Comparison of ENCODE assay signal across 23 cellular contexts in genomic region chr2:188399159-188399558, GRCh38.
DNase-seq lines count a peak whose midpoint lies in the region; ATAC-seq, FAIRE-seq and TF ChIP-seq lines count a peak whose summit lies in the region.
"Had no signal": no experiment of that assay in that cellular context is flagged by ENCODE, and none has a peak within 500 bp of the region (broad histone marks: within the 10 kb centered on the region; RNA-seq: fewer than 3 reads in every experiment).

No MANE protein-coding gene starts in this region.

- TF ChIP-seq POLR2A in GM12891 (IDR thresholded peaks at IDR 0.05; ENCODE audit: low read depth, low read length): no peak

- DNase-seq in EH (ENCODE audit: low read depth) (peak; percentile 82), NCI-H69 (lab: John Stamatoyannopoulos, UW) (peak; percentile 70), choroid plexus epithelial cell (ENCODE audit: low read depth) (peak; percentile 78), nephron progenitor cell (no peak), NCI-H146 (lab: John Stamatoyannopoulos, UW) (no peak), GM12891 (ENCODE audit: insufficient read length, low spot score) (no peak), SHP77 treated with DMSO at 0.1 percent for 48 hours (lab: John Stamatoyannopoulos, UW) (no peak)
- DNase-seq: activated CD4-positive, alpha-beta T cell treated with anti-CD3 and anti-CD28 coated beads for 4 hours; activated T-cell treated with anti-CD3 and anti-CD28 coated beads for 4 hours; BE2C; central memory CD4-positive, alpha-beta T cell; DMS153; glutamatergic neuron; H9; islet precursor cell; Kasumi-1; NCI-H187; NCI-H524 treated with DMSO at 0.1 percent for 48 hours; stimulated activated CD4-positive, alpha-beta T cell treated with anti-CD3 and anti-CD28 coated beads, Interleukin-4, amount 100 ng/mL, for 4 hours; T-helper 17 cell; trophoblast cell had no signal

- TF ChIP-seq CTCF in choroid plexus epithelial cell (conservative IDR thresholded peaks at IDR 0.05; ENCODE audit: low read depth, low read length) (no peak), nephron progenitor cell (IDR thresholded peaks at IDR 0.05) (no peak)

- H3K4me3 ChIP-seq in choroid plexus epithelial cell (ENCODE audit: low read depth, low read length): no peak overlapping the region

- H3K4me3 Mint-ChIP-seq in nephron progenitor cell: no peak overlapping the region
- H3K4me3 Mint-ChIP-seq: H9, T-helper 17 cell had no signal

- H3K4me1 Mint-ChIP-seq in nephron progenitor cell: no peaks in the 10 kb centered on the region
- H3K4me1 Mint-ChIP-seq: T-helper 17 cell had no signal

- FAIRE-seq in GM12891 (lab: Jason Lieb, UNC): no peak

- no peak for ATAC-seq in HG03196 (IDR thresholded peaks at IDR 0.05; ENCODE audit: unreplicated experiment)
- ATAC-seq: activated naive CD4-positive, alpha-beta T cell treated with anti-CD3 and anti-CD28 coated beads, Interleukin-2, amount 50 U/mL, for 72 hours; T-helper 17 cell had no signal

- H3K27me3 Mint-ChIP-seq in nephron progenitor cell (ENCODE audit: low read depth, poor library complexity): no peaks in the 10 kb centered on the region

- peaks cover 4% of the 10 kb centered on the region for H3K9me3 Mint-ChIP-seq in nephron progenitor cell

- H3K27ac Mint-ChIP-seq in nephron progenitor cell: peak overlapping the region; percentile 15
- H3K27ac Mint-ChIP-seq: activated naive CD4-positive, alpha-beta T cell treated with anti-CD3 and anti-CD28 coated beads, Interleukin-2, amount 50 U/mL, for 72 hours; T-helper 17 cell had no signal

- H3K36me3 Mint-ChIP-seq in nephron progenitor cell (ENCODE audit: low read depth): peaks cover 20% of the 10 kb centered on the region
- H3K36me3 Mint-ChIP-seq: activated naive CD4-positive, alpha-beta T cell treated with anti-CD3 and anti-CD28 coated beads, Interleukin-2, amount 50 U/mL, for 72 hours had no signal

TF ChIP-seq in GM12891, 5 proteins besides CTCF, POLR2A, EP300 and RAD21:
- TF ChIP-seq POU2F2 (IDR thresholded peaks at IDR 0.05; ENCODE audit: low read depth, low read length): no peak
- TF ChIP-seq SPI1 (IDR thresholded peaks at IDR 0.05; ENCODE audit: low read depth, low read length): no peak
- no peak for TF ChIP-seq PAX5 (IDR thresholded peaks at IDR 0.05; ENCODE audit: insufficient read depth, low read length, severe bottlenecking)
- TF ChIP-seq POLR2AphosphoS5 (IDR thresholded peaks at IDR 0.05; ENCODE audit: low read depth, low read length): no peak
- no peak for TF ChIP-seq TAF1 (IDR thresholded peaks at IDR 0.05; ENCODE audit: low read depth, low read length)

Comparison
In these comparisons a context has a peak if more than half of its experiments do, and no peak if none do; other contexts are left out.
1. DNase-seq: peak in EH (single experiment), NCI-H69 (single experiment) and choroid plexus epithelial cell (single experiment); none in nephron progenitor cell (single experiment), NCI-H146 (single experiment), GM12891 (single experiment) and SHP77 treated with DMSO at 0.1 percent for 48 hours (single experiment).